ENCODE assay signal across 1 cellular context in genomic region chr5:6572825-6573380, GRCh38.
TF ChIP-seq lines count a peak whose summit lies in the region.

No MANE protein-coding gene starts in this region.

TF ChIP-seq in GM23338, 12 proteins besides CTCF, POLR2A, EP300 and RAD21 (continued from another document):
- TF ChIP-seq ZNF462 (CRISPR knock-in tag; IDR thresholded peaks at IDR 0.05) (no peak), EZH2 (IDR thresholded peaks at IDR 0.05; ENCODE audit: low read depth, unreplicated experiment) (no peak), EZH2phosphoT487 (IDR thresholded peaks at IDR 0.05; ENCODE audit: unreplicated experiment) (no peak), POLR2AphosphoS5 (IDR thresholded peaks at IDR 0.05; ENCODE audit: low read depth) (no peak)
